Comparison of ENCODE assay signal across 25 cellular contexts in genomic region chr4:104411501-104411900, GRCh38.
DNase-seq lines count a peak whose midpoint lies in the region; ATAC-seq, FAIRE-seq and TF ChIP-seq lines count a peak whose summit lies in the region.
"Had no signal": no experiment of that assay in that cellular context is flagged by ENCODE, and none has a peak within 500 bp of the region (broad histone marks: within the 10 kb centered on the region; RNA-seq: fewer than 3 reads in every experiment).

No MANE protein-coding gene starts in this region.

- H3K27me3 ChIP-seq in neural cell (ENCODE audit: insufficient read depth, low read depth, low read length) (no peaks in the 10 kb centered on the region), trophoblast cell (ENCODE audit: insufficient read depth, low read length) (no peaks in the 10 kb centered on the region), upper lobe of right lung (no peaks in the 10 kb centered on the region)
- H3K27me3 ChIP-seq: BLaER1 had no signal

- H2AK5ac ChIP-seq in trophoblast cell (ENCODE audit: low read length): no peak overlapping the region

- no peak overlapping the region for H4K91ac ChIP-seq in trophoblast cell (ENCODE audit: low read depth, low read length)

- no peak overlapping the region for H3K4ac ChIP-seq in trophoblast cell (ENCODE audit: low read depth, low read length)

- no peak for TF ChIP-seq POLR2A in GM12891 (IDR thresholded peaks at IDR 0.05; ENCODE audit: low read depth, low read length)

- H3K27ac ChIP-seq in neural cell (ENCODE audit: low read length) (peak overlapping the region; percentile 10), trophoblast cell (ENCODE audit: low read depth, low read length) (no peak overlapping the region), upper lobe of right lung (no peak overlapping the region)
- H3K27ac ChIP-seq: A549, BLaER1 had no signal

- no peak overlapping the region for H4K8ac ChIP-seq in trophoblast cell (ENCODE audit: low read depth, low read length)

- peak; percentile 69 for TF ChIP-seq EP300 in neural cell (conservative IDR thresholded peaks at IDR 0.05; ENCODE audit: poor library complexity, severe bottlenecking)

- DNase-seq in GM12891 (ENCODE audit: insufficient read length, low spot score) (no peak), trophoblast cell (no peak), A172 (ENCODE audit: low spot score) (no peak), upper lobe of right lung (no peak), SIG-M5 treated with dmso at 0.1 percent for 504 hours (lab: John Stamatoyannopoulos, UW; ENCODE audit: unreplicated experiment) (no peak), NCI-H2029 treated with DMSO at 0.1 percent for 48 hours (lab: John Stamatoyannopoulos, UW) (no peak)
- DNase-seq: 8988T; AML-193; C1 segment of cervical spinal cord; CD4-positive, alpha-beta memory T cell; CD4-positive, CD25-positive, alpha-beta regulatory T cell; CD8-positive, alpha-beta memory T cell; COR-L47; DMS 273 treated with DMSO at 0.1 percent for 48 hours; DMS153; DMS53; DMS79; DND-41; EL; GDM1 had no signal

- no peak overlapping the region for H2BK120ac ChIP-seq in trophoblast cell (ENCODE audit: insufficient read depth, low read length, poor library complexity)

- no peak overlapping the region for H3K18ac ChIP-seq in trophoblast cell (ENCODE audit: low read length)

- no peak overlapping the region for H2BK12ac ChIP-seq in trophoblast cell (ENCODE audit: low read length)

- no peaks in the 10 kb centered on the region for H3K4me1 ChIP-seq in trophoblast cell (ENCODE audit: control insufficient read depth in 1 of 2, insufficient read depth in 2 of 2, low read length in 2 of 2)
- H3K4me1 ChIP-seq in upper lobe of right lung: no peaks in the 10 kb centered on the region
- H3K4me1 ChIP-seq: A549, BLaER1 had no signal

- no peaks in the 10 kb centered on the region for H3K9me2 ChIP-seq in neural cell (ENCODE audit: insufficient read depth, low read length)

- H3K4me3 ChIP-seq in neural cell (ENCODE audit: low read length): no peak overlapping the region
- H3K4me3 ChIP-seq in trophoblast cell (ENCODE audit: low read depth, low read length): no peak overlapping the region
- H3K4me3 ChIP-seq in upper lobe of right lung: no peak overlapping the region
- H3K4me3 ChIP-seq: A549, BLaER1, GM12878 had no signal

- no CpG with 5 or more reads among the region's 2 CpGs for WGBS in trophoblast cell (ENCODE audit: extremely low coverage, insufficient coverage, insufficient read length)

- H2AFZ ChIP-seq in neural cell (ENCODE audit: low read depth, low read length) (no peak overlapping the region), trophoblast cell (ENCODE audit: insufficient read depth, low read length, poor library complexity) (no peak overlapping the region)

- peak overlapping the region; percentile 43 for H4K12ac ChIP-seq in trophoblast cell (ENCODE audit: low read depth, low read length)

- no peaks in the 10 kb centered on the region for H3K79me2 ChIP-seq in neural cell (replicated peaks; ENCODE audit: insufficient read depth, low read length)
- H3K79me2 ChIP-seq in trophoblast cell (ENCODE audit: control insufficient read depth, insufficient read depth, low read length, poor library complexity): no peaks in the 10 kb centered on the region

- no peaks in the 10 kb centered on the region for H3K79me1 ChIP-seq in trophoblast cell (ENCODE audit: low read length)

- H3K36me3 ChIP-seq in neural cell (ENCODE audit: insufficient read depth, low read length) (no peaks in the 10 kb centered on the region), trophoblast cell (ENCODE audit: control insufficient read depth in 1 of 2, insufficient read depth in 2 of 2, low read length in 2 of 2) (no peaks in the 10 kb centered on the region), upper lobe of right lung (no peaks in the 10 kb centered on the region)
- H3K36me3 ChIP-seq: BLaER1 had no signal

- ATAC-seq in upper lobe of right lung: no peak
- ATAC-seq: A549, GM12878 had no signal

- H3K23ac ChIP-seq in trophoblast cell (ENCODE audit: low read length): no peak overlapping the region

- H3K9me3 ChIP-seq in neural cell (ENCODE audit: low read length) (no peaks in the 10 kb centered on the region), trophoblast cell (ENCODE audit: insufficient read depth, low read depth, low read length) (no peaks in the 10 kb centered on the region), upper lobe of right lung (no peaks in the 10 kb centered on the region)
- H3K9me3 ChIP-seq: A549, BLaER1 had no signal

- intact Hi-C loops in upper lobe of right lung (cut with DNase I): no loop called here

- H3K9ac ChIP-seq in neural cell (ENCODE audit: low read length): no peak overlapping the region
- H3K9ac ChIP-seq in trophoblast cell (ENCODE audit: low read length): no peak overlapping the region
- H3K9ac ChIP-seq: BLaER1 had no signal

- TF ChIP-seq RAD21 in neural cell (conservative IDR thresholded peaks at IDR 0.05): peak; percentile 23

- H3K4me2 ChIP-seq in neural cell (ENCODE audit: low read length): no peak overlapping the region
- no peak overlapping the region for H3K4me2 ChIP-seq in trophoblast cell (ENCODE audit: low read length)
- H3K4me2 ChIP-seq: A549, BLaER1 had no signal

- no peak overlapping the region for H3K14ac ChIP-seq in trophoblast cell (ENCODE audit: low read length)

- H4K20me1 ChIP-seq in neural cell (ENCODE audit: insufficient read depth): no peaks in the 10 kb centered on the region
- H4K20me1 ChIP-seq: BLaER1 had no signal

- no peak overlapping the region for H2BK5ac ChIP-seq in trophoblast cell (ENCODE audit: low read depth, low read length, poor library complexity)

- TF ChIP-seq CTCF in neural cell (IDR thresholded peaks at IDR 0.05; ENCODE audit: poor library complexity, severe bottlenecking) (no peak), upper lobe of right lung (IDR thresholded peaks at IDR 0.05) (no peak)

- no peaks in the 10 kb centered on the region for H3F3A ChIP-seq in neural cell (ENCODE audit: insufficient read depth, low read length, poor library complexity, severe bottlenecking)

- peak; percentile 35 for FAIRE-seq in GM12891 (lab: Jason Lieb, UNC)
- FAIRE-seq: A549, GM12878, GM19239 had no signal

TF ChIP-seq in GM12891, 5 proteins besides CTCF, POLR2A, EP300 and RAD21:
- TF ChIP-seq POLR2AphosphoS5 (IDR thresholded peaks at IDR 0.05; ENCODE audit: low read depth, low read length) (no peak), SPI1 (IDR thresholded peaks at IDR 0.05; ENCODE audit: low read depth, low read length) (no peak), POU2F2 (IDR thresholded peaks at IDR 0.05; ENCODE audit: low read depth, low read length) (no peak), TAF1 (IDR thresholded peaks at IDR 0.05; ENCODE audit: low read depth, low read length) (no peak), PAX5 (IDR thresholded peaks at IDR 0.05; ENCODE audit: insufficient read depth, low read length, severe bottlenecking) (no peak)

TF ChIP-seq in neural cell, 6 proteins besides CTCF, POLR2A, EP300 and RAD21:
- TF ChIP-seq SMC3 (conservative IDR thresholded peaks at IDR 0.05; ENCODE audit: poor library complexity) (peak; percentile 19), POLR2AphosphoS5 (IDR thresholded peaks at IDR 0.05) (peak; percentile 83), EZH2 (IDR thresholded peaks at IDR 0.05; ENCODE audit: borderline replicate concordance, insufficient read depth, low read length, poor library complexity, severe bottlenecking) (no peak), MXI1 (conservative IDR thresholded peaks at IDR 0.05; ENCODE audit: poor library complexity, severe bottlenecking) (peak; percentile 72), TAF1 (IDR thresholded peaks at IDR 0.05; ENCODE audit: low read depth) (no peak)
- TF ChIP-seq, protein P1, sequence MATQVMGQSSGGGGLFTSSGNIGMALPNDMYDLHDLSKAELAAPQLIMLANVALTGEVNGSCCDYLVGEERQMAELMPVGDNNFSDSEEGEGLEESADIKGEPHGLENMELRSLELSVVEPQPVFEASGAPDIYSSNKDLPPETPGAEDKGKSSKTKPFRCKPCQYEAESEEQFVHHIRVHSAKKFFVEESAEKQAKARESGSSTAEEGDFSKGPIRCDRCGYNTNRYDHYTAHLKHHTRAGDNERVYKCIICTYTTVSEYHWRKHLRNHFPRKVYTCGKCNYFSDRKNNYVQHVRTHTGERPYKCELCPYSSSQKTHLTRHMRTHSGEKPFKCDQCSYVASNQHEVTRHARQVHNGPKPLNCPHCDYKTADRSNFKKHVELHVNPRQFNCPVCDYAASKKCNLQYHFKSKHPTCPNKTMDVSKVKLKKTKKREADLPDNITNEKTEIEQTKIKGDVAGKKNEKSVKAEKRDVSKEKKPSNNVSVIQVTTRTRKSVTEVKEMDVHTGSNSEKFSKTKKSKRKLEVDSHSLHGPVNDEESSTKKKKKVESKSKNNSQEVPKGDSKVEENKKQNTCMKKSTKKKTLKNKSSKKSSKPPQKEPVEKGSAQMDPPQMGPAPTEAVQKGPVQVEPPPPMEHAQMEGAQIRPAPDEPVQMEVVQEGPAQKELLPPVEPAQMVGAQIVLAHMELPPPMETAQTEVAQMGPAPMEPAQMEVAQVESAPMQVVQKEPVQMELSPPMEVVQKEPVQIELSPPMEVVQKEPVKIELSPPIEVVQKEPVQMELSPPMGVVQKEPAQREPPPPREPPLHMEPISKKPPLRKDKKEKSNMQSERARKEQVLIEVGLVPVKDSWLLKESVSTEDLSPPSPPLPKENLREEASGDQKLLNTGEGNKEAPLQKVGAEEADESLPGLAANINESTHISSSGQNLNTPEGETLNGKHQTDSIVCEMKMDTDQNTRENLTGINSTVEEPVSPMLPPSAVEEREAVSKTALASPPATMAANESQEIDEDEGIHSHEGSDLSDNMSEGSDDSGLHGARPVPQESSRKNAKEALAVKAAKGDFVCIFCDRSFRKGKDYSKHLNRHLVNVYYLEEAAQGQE (IDR thresholded peaks at IDR 0.05; ENCODE audit: borderline replicate concordance): peak; percentile 52
